ENCODE assay signal across 30 cellular contexts in the genomic region with DNA sequence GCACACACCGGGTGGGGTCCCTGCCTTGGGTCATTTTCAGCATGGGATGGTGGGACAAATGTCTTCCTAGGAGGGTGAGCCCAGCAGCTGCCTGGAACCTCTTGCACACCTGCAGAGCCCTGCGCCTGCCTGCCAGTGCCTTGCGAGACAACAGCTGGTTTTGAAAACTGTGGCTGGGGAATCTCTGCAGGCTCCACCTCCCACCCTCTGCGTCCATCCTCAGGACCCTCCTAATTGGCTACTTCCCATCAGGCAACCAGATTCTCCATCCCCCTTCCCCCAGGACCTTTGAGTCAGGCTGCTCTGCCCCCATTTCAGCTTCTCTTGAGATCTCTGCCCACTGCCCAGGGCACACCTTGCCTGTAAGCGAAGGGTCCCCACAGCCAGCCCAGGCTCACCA. TPM values are rescaled to one million over a fixed set of nuclear protein-coding genes. Genes with fewer than 3 reads are reported as not detected.
DNase-seq lines count a peak whose midpoint lies in the region; ATAC-seq, FAIRE-seq and TF ChIP-seq lines count a peak whose summit lies in the region.
"Had no signal": no experiment of that assay in that cellular context is flagged by ENCODE, and none has a peak within 500 bp of the region (broad histone marks: within the 10 kb centered on the region; RNA-seq: fewer than 3 reads in every experiment).

No MANE protein-coding gene starts in this region.

- POLR2A ChIA-PET in H1 (lab: Charles Lee; ENCODE audit: partially characterized antibody) = interaction anchor here (0.7 to 1.7 kb wide), 2 partner anchors 18 to 68 kb away, joined by 3 to 10 read pairs; partner anchors contain the start of gene RASD1
- POLR2A ChIA-PET in A673 (lab: Charles Lee; ENCODE audit: low non-redundant PET) = no interaction called here

- H3K27me3 Mint-ChIP-seq in mesothelial cell of epicardium (ENCODE audit: low read depth) = no peaks in the 10 kb centered on the region
- H3K27me3 Mint-ChIP-seq: activated CD4-positive, alpha-beta T cell treated with anti-CD3 and anti-CD28 coated beads, Interleukin-2, amount 10 ng/mL, durations not matched to agents 24 days and 14 days; activated CD8-positive, alpha-beta memory T cell treated with anti-CD3 and anti-CD28 coated beads, Interleukin-2, amount 10 ng/mL, durations not matched to agents 7 days and 5 days; activated naive CD4-positive, alpha-beta T cell treated with anti-CD3 and anti-CD28 coated beads, Interleukin-2, amount 50 U/mL, for 24 hours; B cell had no signal

- H3K79me1 ChIP-seq in H1 (ENCODE audit: low read depth, low read length) (peaks cover 5% of the 10 kb centered on the region), mesenchymal stem cell (replicated peaks; ENCODE audit: low read length, poor library complexity, severe bottlenecking) (peaks cover 8% of the 10 kb centered on the region)

- peak overlapping the region; percentile 12 for H3K27ac Mint-ChIP-seq in mesothelial cell of epicardium
- H3K27ac Mint-ChIP-seq: activated CD4-positive, alpha-beta T cell treated with anti-CD3 and anti-CD28 coated beads, Interleukin-2, amount 10 ng/mL, durations not matched to agents 24 days and 14 days; activated CD8-positive, alpha-beta memory T cell treated with anti-CD3 and anti-CD28 coated beads, Interleukin-2, amount 10 ng/mL, durations not matched to agents 7 days and 5 days; activated naive CD4-positive, alpha-beta T cell treated with anti-CD3 and anti-CD28 coated beads, Interleukin-2, amount 50 U/mL, for 24 hours; B cell; immature natural killer cell; T-helper 2 cell treated with Interferon-gamma antibody and Interleukin-4, amounts not matched to agents 5 μg/mL and 100 μg/mL, for 36 hours had no signal

- H4K91ac ChIP-seq in H1 (replicated peaks; ENCODE audit: insufficient read length, low read length) = peak overlapping the region; percentile 9
- no peak overlapping the region for H4K91ac ChIP-seq in mesenchymal stem cell (ENCODE audit: low read length)

- H3K9me3 ChIP-seq in left ventricle myocardium inferior (replicated peaks) = no peaks in the 10 kb centered on the region
- H3K9me3 ChIP-seq in right cardiac atrium (ENCODE audit: control insufficient read depth, low read length) = no peaks in the 10 kb centered on the region
- H3K9me3 ChIP-seq in H1 (ENCODE audit: insufficient read depth in 2 of 2, low read depth in 1 of 2, low read length in 1 of 2) = no peaks in the 10 kb centered on the region
- H3K9me3 ChIP-seq in upper lobe of left lung = no peaks in the 10 kb centered on the region
- H3K9me3 ChIP-seq in A673 (ENCODE audit: low read depth, low read length, poor library complexity, severe bottlenecking) = no peaks in the 10 kb centered on the region
- no peaks in the 10 kb centered on the region for H3K9me3 ChIP-seq in mesenchymal stem cell (ENCODE audit: control insufficient read depth, low read length)
- H3K9me3 ChIP-seq: A549, left lung, mucosa of descending colon had no signal

- no peak overlapping the region for H4K8ac ChIP-seq in H1 (ENCODE audit: extremely low read depth, insufficient read depth, low read length)
- H4K8ac ChIP-seq in mesenchymal stem cell (ENCODE audit: low read length) = no peak overlapping the region

- H2AFZ ChIP-seq in H1 (ENCODE audit: low read length) = no peak overlapping the region
- no peak overlapping the region for H2AFZ ChIP-seq in mesenchymal stem cell (ENCODE audit: low read depth, low read length)

- no peak overlapping the region for H3K4ac ChIP-seq in H1 (replicated peaks; ENCODE audit: insufficient read length, low read depth, low read length)
- no peak overlapping the region for H3K4ac ChIP-seq in mesenchymal stem cell (ENCODE audit: low read depth in 1 of 2, low read length in 2 of 2)

- no peak overlapping the region for H3K14ac ChIP-seq in H1 (ENCODE audit: insufficient read length)
- H3K14ac ChIP-seq in mesenchymal stem cell (ENCODE audit: low read length in 2 of 2) = no peak overlapping the region

- WGBS in right cardiac atrium = 88% methylated on average over 5 of the region's 5 CpGs
- 84% methylated on average over 5 of the region's 5 CpGs; no CpG with 5 or more reads in 1 of the 2 experiments for WGBS in H1 (ENCODE audit: extremely low coverage in 1 of 2, insufficient coverage in 1 of 2, insufficient read length in 1 of 2, insufficient replicate concordance in 2 of 2, low coverage in 1 of 2, low lambda C conversion rate in 2 of 2, missing lambda C conversion rate in 1 of 2), 2 experiments
- 92 to 94% methylated on average over 5 of the region's 5 CpGs for WGBS in upper lobe of left lung, 2 donors
- WGBS in mesenchymal stem cell = 79% methylated on average over 5 of the region's 5 CpGs

- intact Hi-C loops in left ventricle myocardium inferior (cut with micrococcal nuclease) (loop anchor here (5.0 to 10.0 kb wide), 2 partner anchors 60 to 143 kb away; no protein-coding TSS in a partner anchor), right cardiac atrium (cut with DNase I) (loop anchor here in 2 of 4 donors (5.0 kb wide), 2 partner anchors 68 to 208 kb away; partner anchors contain the start of gene RASD1 (in 2 of the 2)), A673 (cut with micrococcal nuclease; ENCODE audit: unreplicated experiment) (no loop called here)

- H3K9ac ChIP-seq in H1 (replicated peaks in 1 of 4; ENCODE audit: extremely low read depth in 1 of 4, low read depth in 3 of 4, low read length in 3 of 4) (no peak overlapping the region), mesenchymal stem cell (ENCODE audit: low read length) (no peak overlapping the region)

- H3K4me2 ChIP-seq in H1 (ENCODE audit: insufficient read depth in 1 of 2, low read depth in 2 of 2, low read length in 2 of 2) (0 out of 4 replicates have a peak overlapping the region, but pooled peaks of 1 of the 2 experiments have one; percentile 9), mesenchymal stem cell (ENCODE audit: low read length, poor library complexity, severe bottlenecking) (no peak overlapping the region)
- H3K4me2 ChIP-seq: A549 had no signal

- TF ChIP-seq POLR2A in H1 (IDR thresholded peaks at IDR 0.05; ENCODE audit: control extremely low read depth in 1 of 2, low read depth in 2 of 2, low read length in 2 of 2) (no peak), upper lobe of left lung (IDR thresholded peaks at IDR 0.05) (no peak)

- H3K36me3 ChIP-seq in left ventricle myocardium inferior (no peaks in the 10 kb centered on the region), H1 (ENCODE audit: control insufficient read depth in 2 of 4, insufficient read depth in 4 of 4, low read length in 3 of 4) (no peaks in the 10 kb centered on the region), upper lobe of left lung (no peaks in the 10 kb centered on the region), A673 (ENCODE audit: insufficient read depth, low read length, poor library complexity, severe bottlenecking) (no peaks in the 10 kb centered on the region), mesenchymal stem cell (ENCODE audit: control insufficient read depth in 1 of 2, insufficient read depth in 2 of 2, low read depth in 1 of 2, low read length in 2 of 2) (peaks cover 0 to 12% of the 10 kb centered on the region in 2 experiments)
- H3K36me3 ChIP-seq: left lung had no signal

- peak overlapping the region; percentile 96 for H3K27ac ChIP-seq in left ventricle myocardium inferior (replicated peaks)
- no peak overlapping the region for H3K27ac ChIP-seq in right cardiac atrium (ENCODE audit: low read length)
- no peak overlapping the region; the same call in 1 of the 2 replicates for H3K27ac ChIP-seq in H1 (ENCODE audit: low read depth, low read length)
- peak overlapping the region in 3 of 4 donors; percentile 1 to 67 (median 58) for H3K27ac ChIP-seq in upper lobe of left lung
- H3K27ac ChIP-seq in A673 (ENCODE audit: low read depth, low read length, poor library complexity, severe bottlenecking) = no peak overlapping the region
- H3K27ac ChIP-seq in mesenchymal stem cell (ENCODE audit: low read length, poor library complexity, severe bottlenecking) = no peak overlapping the region
- H3K27ac ChIP-seq: A549, HL-60 had no signal

- H3K27me3 ChIP-seq in left ventricle myocardium inferior (ENCODE audit: low read depth) = no peaks in the 10 kb centered on the region
- H3K27me3 ChIP-seq in right cardiac atrium (ENCODE audit: control insufficient read depth, insufficient read depth) = no peaks in the 10 kb centered on the region
- no peaks in the 10 kb centered on the region for H3K27me3 ChIP-seq in H1 (replicated peaks in 1 of 4; ENCODE audit: control insufficient read depth in 3 of 4, extremely low read depth in 1 of 4, insufficient read depth in 3 of 4, low read length in 3 of 4)
- no peaks in the 10 kb centered on the region for H3K27me3 ChIP-seq in upper lobe of left lung
- no peaks in the 10 kb centered on the region for H3K27me3 ChIP-seq in A673 (replicated peaks; ENCODE audit: insufficient read depth, low read depth, low read length, poor library complexity)
- no peaks in the 10 kb centered on the region for H3K27me3 ChIP-seq in mesenchymal stem cell (ENCODE audit: control insufficient read depth in 1 of 2, insufficient read depth in 1 of 2, low read length in 2 of 2)
- H3K27me3 ChIP-seq: left lung had no signal

- H3K56ac ChIP-seq in H1 (replicated peaks; ENCODE audit: insufficient read length, low read depth, low read length) = no peak overlapping the region

- no peak overlapping the region for H4K5ac ChIP-seq in H1 (ENCODE audit: insufficient read length, low read depth, low read length)

- ATAC-seq in right cardiac atrium (no peak), upper lobe of left lung (ENCODE audit: low FRiP score in 2 of 2) (no peak), left lobe of liver (no peak)
- ATAC-seq: A549; activated CD8-positive, alpha-beta memory T cell treated with anti-CD3 and anti-CD28 coated beads, Interleukin-2, amount 10 ng/mL, durations not matched to agents 7 days and 5 days; HCT116; SK-N-SH treated with all-trans-retinoic acid at 6 μM for 48 hours had no signal

- H3K9me3 Mint-ChIP-seq in mesothelial cell of epicardium = no peaks in the 10 kb centered on the region
- H3K9me3 Mint-ChIP-seq: activated CD4-positive, alpha-beta T cell treated with anti-CD3 and anti-CD28 coated beads, Interleukin-2, amount 10 ng/mL, durations not matched to agents 24 days and 14 days; activated naive CD4-positive, alpha-beta T cell treated with anti-CD3 and anti-CD28 coated beads, Interleukin-2, amount 50 U/mL, for 24 hours; immature natural killer cell; T-helper 2 cell treated with Interferon-gamma antibody and Interleukin-4, amounts not matched to agents 5 μg/mL and 100 μg/mL, for 36 hours had no signal

- CTCF ChIA-PET in H1 (lab: Charles Lee; ENCODE audit: partially characterized antibody) (interaction anchor here (0.8 to 9.7 kb wide), 16 partner anchors 8 to 208 kb away, joined by 3 to 81 read pairs (median 4); partner anchors contain the start of gene RASD1), A673 (lab: Charles Lee) (no interaction called here)

- no peak for FAIRE-seq in H1 (lab: Jason Lieb, UNC)
- FAIRE-seq: A549, endothelial cell of umbilical vein, small intestine, urothelium cell line had no signal

- H2BK12ac ChIP-seq in H1 (ENCODE audit: low read depth, low read length) (no peak overlapping the region), mesenchymal stem cell (ENCODE audit: low read length in 2 of 2) (no peak overlapping the region)

- H2BK5ac ChIP-seq in H1 (ENCODE audit: low read depth, low read length) (0 out of 2 replicates have a peak overlapping the region, but pooled peaks have one; percentile 71), mesenchymal stem cell (ENCODE audit: low read depth, low read length, poor library complexity, severe bottlenecking) (no peak overlapping the region)

- H4K20me1 ChIP-seq in H1 (replicated peaks in 1 of 2; ENCODE audit: control insufficient read depth in 1 of 2, insufficient read depth in 2 of 2, low read length in 2 of 2) = peaks cover 2% of the 10 kb centered on the region in 2 experiments

- DNase-seq in left ventricle myocardium inferior (no peak), right cardiac atrium (no peak), H1 (ENCODE audit: low read depth in 1 of 2, low spot score in 2 of 2) (no peak), mesothelial cell of epicardium (ENCODE audit: low spot score in 2 of 2, unreplicated experiment in 2 of 2) (no peak), upper lobe of left lung (no peak), A673 (ENCODE audit: low spot score) (no peak), mesenchymal stem cell (no peak), left lobe of liver (ENCODE audit: low spot score) (no peak)
- DNase-seq: activated CD4-positive, alpha-beta T cell treated with anti-CD3 and anti-CD28 coated beads, Interleukin-2, amount 10 ng/mL, durations not matched to agents 24 days and 14 days; activated CD8-positive, alpha-beta memory T cell treated with anti-CD3 and anti-CD28 coated beads, Interleukin-2, amount 10 ng/mL, durations not matched to agents 7 days and 5 days; aorta; dermis blood vessel endothelial cell; immature natural killer cell; left lung; NCI-H1694; NCI-H2171 treated with DMSO at 0.1 percent for 48 hours; NCI-H526; small intestine; stimulated activated CD4-positive, alpha-beta T cell treated with anti-CD3 and anti-CD28 coated beads, Interleukin-2, amount 100 ng/mL, for 24 hours; substantia nigra had no signal

- no peak overlapping the region for H2BK20ac ChIP-seq in H1 (ENCODE audit: low read length)

- TF ChIP-seq RAD21 in H1 (IDR thresholded peaks at IDR 0.05 in 1 of 2, conservative IDR thresholded peaks at IDR 0.05 in 1 of 2; ENCODE audit: low read depth in 2 of 2, low read length in 2 of 2) = no peak

- H2BK15ac ChIP-seq in H1 (ENCODE audit: low read length) (0 out of 2 replicates have a peak overlapping the region, but pooled peaks have one; percentile 36), mesenchymal stem cell (ENCODE audit: low read depth, poor library complexity, severe bottlenecking) (no peak overlapping the region)

- H3K4me1 ChIP-seq in left ventricle myocardium inferior (peaks cover 62% of the 10 kb centered on the region), right cardiac atrium (ENCODE audit: control insufficient read depth, insufficient read depth, low read length) (peaks cover 22% of the 10 kb centered on the region), H1 (replicated peaks in 1 of 4; ENCODE audit: control insufficient read depth in 3 of 4, insufficient read depth in 4 of 4, low read length in 3 of 4) (peaks cover 0 to 13% (median 8%) of the 10 kb centered on the region in 4 experiments; a peak in 5 of 7 replicates), upper lobe of left lung (peaks cover 42 to 63% (median 52%) of the 10 kb centered on the region in 4 donors), A673 (ENCODE audit: insufficient read depth, low read length, poor library complexity, severe bottlenecking) (no peaks in the 10 kb centered on the region), mesenchymal stem cell (ENCODE audit: control insufficient read depth, insufficient read depth, low read depth, low read length) (peaks cover 8% of the 10 kb centered on the region)
- H3K4me1 ChIP-seq: A549 had no signal

- no peak overlapping the region for H3K4me3 Mint-ChIP-seq in mesothelial cell of epicardium
- H3K4me3 Mint-ChIP-seq: activated CD4-positive, alpha-beta T cell treated with anti-CD3 and anti-CD28 coated beads, Interleukin-2, amount 10 ng/mL, durations not matched to agents 24 days and 14 days; activated CD8-positive, alpha-beta memory T cell treated with anti-CD3 and anti-CD28 coated beads, Interleukin-2, amount 10 ng/mL, durations not matched to agents 7 days and 5 days; activated naive CD4-positive, alpha-beta T cell treated with anti-CD3 and anti-CD28 coated beads, Interleukin-2, amount 50 U/mL, for 24 hours; B cell; immature natural killer cell; T-helper 2 cell treated with Interferon-gamma antibody and Interleukin-4, amounts not matched to agents 5 μg/mL and 100 μg/mL, for 36 hours had no signal

- no peak overlapping the region for H3K23ac ChIP-seq in H1 (ENCODE audit: insufficient read length)
- H3K23ac ChIP-seq in mesenchymal stem cell (ENCODE audit: low read length in 2 of 2) = no peak overlapping the region

- H2BK120ac ChIP-seq in H1 (replicated peaks; ENCODE audit: low read depth, low read length) (no peak overlapping the region), mesenchymal stem cell (ENCODE audit: low read depth, low read length) (no peak overlapping the region)

- H3K79me2 ChIP-seq in H1 (ENCODE audit: control insufficient read depth in 1 of 2, insufficient read depth in 2 of 2, low read length in 2 of 2) = no peaks in the 10 kb centered on the region

- TF ChIP-seq CTCF in left ventricle myocardium inferior (IDR thresholded peaks at IDR 0.05; ENCODE audit: borderline replicate concordance) (no peak), H1 (IDR thresholded peaks at IDR 0.05; ENCODE audit: control extremely low read depth in 1 of 3, insufficient read depth in 1 of 3, low read depth in 1 of 3, low read length in 3 of 3) (no peak), mesothelial cell of epicardium (IDR thresholded peaks at IDR 0.05; ENCODE audit: unreplicated experiment) (no peak), upper lobe of left lung (IDR thresholded peaks at IDR 0.05) (no peak), A673 (conservative IDR thresholded peaks at IDR 0.05; ENCODE audit: low read depth, low read length) (no peak)

- no peaks in the 10 kb centered on the region for H3K4me1 Mint-ChIP-seq in mesothelial cell of epicardium
- H3K4me1 Mint-ChIP-seq: activated CD4-positive, alpha-beta T cell treated with anti-CD3 and anti-CD28 coated beads, Interleukin-2, amount 10 ng/mL, durations not matched to agents 24 days and 14 days; activated CD8-positive, alpha-beta memory T cell treated with anti-CD3 and anti-CD28 coated beads, Interleukin-2, amount 10 ng/mL, durations not matched to agents 7 days and 5 days; activated naive CD4-positive, alpha-beta T cell treated with anti-CD3 and anti-CD28 coated beads, Interleukin-2, amount 50 U/mL, for 24 hours; B cell; immature natural killer cell had no signal

- BruUV-seq in A673 (replicated peaks; lab: Mats Ljungman, UMichigan) = no TSS peak

- no peaks in the 10 kb centered on the region for H3K23me2 ChIP-seq in H1 (ENCODE audit: low read depth, low read length)

- no peak overlapping the region for H3K4me3 ChIP-seq in left ventricle myocardium inferior
- H3K4me3 ChIP-seq in right cardiac atrium (ENCODE audit: low read length) = no peak overlapping the region
- no peak overlapping the region for H3K4me3 ChIP-seq in H1 (ENCODE audit: extremely low read depth in 1 of 4, insufficient read depth in 2 of 4, low read depth in 3 of 4, low read length in 4 of 4)
- H3K4me3 ChIP-seq in upper lobe of left lung = no peak overlapping the region
- H3K4me3 ChIP-seq in A673 (ENCODE audit: low read depth, low read length, poor library complexity, severe bottlenecking) = no peak overlapping the region
- no peak overlapping the region for H3K4me3 ChIP-seq in mesenchymal stem cell (ENCODE audit: insufficient read depth in 1 of 2, low read depth in 1 of 2, low read length in 2 of 2)
- H3K4me3 ChIP-seq: A549, left lung, mucosa of descending colon had no signal

- no peak for TF ChIP-seq EP300 in H1 (IDR thresholded peaks at IDR 0.05; ENCODE audit: borderline replicate concordance in 1 of 2, low read depth in 2 of 2, low read length in 2 of 2)
- TF ChIP-seq EP300 in upper lobe of left lung (IDR thresholded peaks at IDR 0.05) = no peak

- H3K18ac ChIP-seq in H1 (ENCODE audit: extremely low read depth, low read length) = 0 out of 2 replicates have a peak overlapping the region, but pooled peaks have one; percentile 75
- H3K18ac ChIP-seq in mesenchymal stem cell (ENCODE audit: low read depth in 1 of 2, low read length in 2 of 2) = no peak overlapping the region

- no peaks in the 10 kb centered on the region for H3K36me3 Mint-ChIP-seq in mesothelial cell of epicardium
- H3K36me3 Mint-ChIP-seq: activated CD8-positive, alpha-beta memory T cell treated with anti-CD3 and anti-CD28 coated beads, Interleukin-2, amount 10 ng/mL, durations not matched to agents 7 days and 5 days; activated naive CD4-positive, alpha-beta T cell treated with anti-CD3 and anti-CD28 coated beads, Interleukin-2, amount 50 U/mL, for 24 hours; immature natural killer cell had no signal

- H2AK5ac ChIP-seq in H1 (ENCODE audit: low read depth, low read length) (no peak overlapping the region), mesenchymal stem cell (ENCODE audit: low read length, severe bottlenecking) (no peak overlapping the region)

RNA-seq across cellular contexts. Expression of gene PEMT, which starts 26.6 kb away (rescaled TPM):
- 18.8 TPM for total RNA-seq in left ventricle myocardium inferior
- total RNA-seq in right cardiac atrium = 10 to 100 TPM; 18.4 to 28.5 (median 19.3) TPM
- polyA plus RNA-seq in right cardiac atrium = 28.0 TPM
- total RNA-seq in H1 (2021; fragmentation: NEBNext Ultra II Directional; extraction: Animal tissue kit (Norgen Biotek cat#: 25700)) = 40.1 and 42.0 TPM in 2 replicates
- 118 and 128 TPM in 2 replicates for polyA plus RNA-seq in H1 (2011; rRNA removed)
- polyA plus RNA-seq in H1 (2011; cell fraction: cytosol; rRNA removed) = 63.0 TPM
- 77.1 TPM for polyA plus RNA-seq in H1 (2011; cell fraction: nucleus; rRNA removed)
- 28.5 to 79.6 TPM (median 53.6 TPM) in 4 replicates for polyA plus RNA-seq in H1 (2012, experiment 1 of 2)
- polyA plus RNA-seq in H1 (2012, experiment 2 of 2) = 79.6 TPM
- polyA plus RNA-seq in H1 (2013, experiment 1 of 2) = 41.7 TPM
- 47.0 TPM for polyA plus RNA-seq in H1 (2013, experiment 2 of 2)
- polyA minus RNA-seq in H1 (2011; rRNA and poly(A)+ RNA removed) = 22.2 and 23.0 TPM in 2 replicates
- 18.1 TPM for polyA minus RNA-seq in H1 (2011; cell fraction: cytosol; rRNA and poly(A)+ RNA removed)
- 13.7 TPM for polyA minus RNA-seq in H1 (2011; cell fraction: nucleus; rRNA and poly(A)+ RNA removed)
- 37.0 to 41.9 TPM (median 37.5 TPM) in 3 replicates for total RNA-seq in mesothelial cell of epicardium
- 10 to 100 TPM; 16.6 to 44.9 (median 32.2) TPM for total RNA-seq in upper lobe of left lung
- 39.8 and 43.1 TPM in 2 replicates for total RNA-seq in A673 (2021)
- 19.1 TPM for polyA plus RNA-seq in mesenchymal stem cell (2013, experiment 1 of 2)
- 20.6 TPM for polyA plus RNA-seq in mesenchymal stem cell (2013, experiment 2 of 2)
- 180 TPM for total RNA-seq in left lobe of liver

Comparison
In these comparisons a context has a peak if more than half of its experiments do, and no peak if none do; other contexts are left out.
1. H3K27ac ChIP-seq: peak in left ventricle myocardium inferior (single experiment) and upper lobe of left lung (3 of 4); none in right cardiac atrium (single experiment), H1 (single experiment), A673 (single experiment) and mesenchymal stem cell (single experiment).